ENCODE assay signal across 1 cellular context in the genomic region with DNA sequence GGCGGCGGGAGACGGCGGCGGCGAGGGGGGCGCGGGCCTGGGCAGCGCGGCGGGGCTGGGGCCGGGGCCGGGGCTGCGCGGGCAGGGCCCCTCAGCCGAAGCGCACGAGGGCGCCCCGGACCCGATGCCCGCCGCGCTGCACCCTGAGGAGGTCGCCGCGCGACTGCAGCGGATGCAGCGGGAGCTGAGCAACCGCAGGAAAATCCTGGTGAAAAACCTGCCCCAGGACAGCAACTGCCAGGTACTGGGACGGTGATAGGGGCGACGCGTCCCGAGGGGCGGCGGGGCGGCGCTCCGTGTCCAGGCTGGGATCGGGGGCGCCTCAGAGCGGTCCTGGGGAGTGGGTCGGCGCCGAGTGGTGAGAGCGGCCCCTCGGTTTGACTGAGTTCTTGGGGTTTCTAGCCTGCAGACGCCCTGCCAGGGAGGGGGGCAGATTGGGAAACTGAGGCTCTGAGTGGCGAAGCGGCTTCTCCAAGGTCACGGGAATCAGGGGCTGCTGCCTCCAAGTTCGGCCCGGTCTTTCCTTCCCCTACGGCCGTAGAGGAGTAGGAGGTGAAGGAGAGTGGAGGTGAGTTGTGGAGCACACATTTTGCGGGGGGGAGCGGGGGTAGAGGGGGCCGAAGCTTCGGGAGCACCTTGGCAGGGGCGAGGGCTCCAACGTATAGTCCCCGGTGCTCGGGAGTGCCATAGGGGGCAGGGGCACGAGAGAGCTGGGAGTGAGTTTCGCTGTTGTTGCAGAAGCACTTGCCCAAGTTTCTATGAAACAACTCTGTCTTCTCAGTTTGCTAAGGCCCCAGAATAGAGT.
TF ChIP-seq lines count a peak whose summit lies in the region.

No MANE protein-coding gene starts in this region.

TF ChIP-seq in WTC11, 78 proteins besides CTCF, POLR2A, EP300 and RAD21 (continued from another document):
- TF ChIP-seq, protein P1, sequence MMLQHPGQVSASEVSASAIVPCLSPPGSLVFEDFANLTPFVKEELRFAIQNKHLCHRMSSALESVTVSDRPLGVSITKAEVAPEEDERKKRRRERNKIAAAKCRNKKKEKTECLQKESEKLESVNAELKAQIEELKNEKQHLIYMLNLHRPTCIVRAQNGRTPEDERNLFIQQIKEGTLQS (CRISPR knock-in tag; conservative IDR thresholded peaks at IDR 0.05) = no peak
- TF ChIP-seq, protein P2, sequence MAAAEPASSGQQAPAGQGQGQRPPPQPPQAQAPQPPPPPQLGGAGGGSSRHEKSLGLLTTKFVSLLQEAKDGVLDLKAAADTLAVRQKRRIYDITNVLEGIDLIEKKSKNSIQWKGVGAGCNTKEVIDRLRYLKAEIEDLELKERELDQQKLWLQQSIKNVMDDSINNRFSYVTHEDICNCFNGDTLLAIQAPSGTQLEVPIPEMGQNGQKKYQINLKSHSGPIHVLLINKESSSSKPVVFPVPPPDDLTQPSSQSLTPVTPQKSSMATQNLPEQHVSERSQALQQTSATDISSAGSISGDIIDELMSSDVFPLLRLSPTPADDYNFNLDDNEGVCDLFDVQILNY (CRISPR knock-in tag; IDR thresholded peaks at IDR 0.05) = no peak
- TF ChIP-seq TEAD1 (CRISPR knock-in tag; IDR thresholded peaks at IDR 0.05) = no peak
- TF ChIP-seq, protein P3, sequence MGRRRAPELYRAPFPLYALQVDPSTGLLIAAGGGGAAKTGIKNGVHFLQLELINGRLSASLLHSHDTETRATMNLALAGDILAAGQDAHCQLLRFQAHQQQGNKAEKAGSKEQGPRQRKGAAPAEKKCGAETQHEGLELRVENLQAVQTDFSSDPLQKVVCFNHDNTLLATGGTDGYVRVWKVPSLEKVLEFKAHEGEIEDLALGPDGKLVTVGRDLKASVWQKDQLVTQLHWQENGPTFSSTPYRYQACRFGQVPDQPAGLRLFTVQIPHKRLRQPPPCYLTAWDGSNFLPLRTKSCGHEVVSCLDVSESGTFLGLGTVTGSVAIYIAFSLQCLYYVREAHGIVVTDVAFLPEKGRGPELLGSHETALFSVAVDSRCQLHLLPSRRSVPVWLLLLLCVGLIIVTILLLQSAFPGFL (CRISPR knock-in tag; IDR thresholded peaks at IDR 0.05; ENCODE audit: borderline replicate concordance) = no peak
- TF ChIP-seq, protein P4, sequence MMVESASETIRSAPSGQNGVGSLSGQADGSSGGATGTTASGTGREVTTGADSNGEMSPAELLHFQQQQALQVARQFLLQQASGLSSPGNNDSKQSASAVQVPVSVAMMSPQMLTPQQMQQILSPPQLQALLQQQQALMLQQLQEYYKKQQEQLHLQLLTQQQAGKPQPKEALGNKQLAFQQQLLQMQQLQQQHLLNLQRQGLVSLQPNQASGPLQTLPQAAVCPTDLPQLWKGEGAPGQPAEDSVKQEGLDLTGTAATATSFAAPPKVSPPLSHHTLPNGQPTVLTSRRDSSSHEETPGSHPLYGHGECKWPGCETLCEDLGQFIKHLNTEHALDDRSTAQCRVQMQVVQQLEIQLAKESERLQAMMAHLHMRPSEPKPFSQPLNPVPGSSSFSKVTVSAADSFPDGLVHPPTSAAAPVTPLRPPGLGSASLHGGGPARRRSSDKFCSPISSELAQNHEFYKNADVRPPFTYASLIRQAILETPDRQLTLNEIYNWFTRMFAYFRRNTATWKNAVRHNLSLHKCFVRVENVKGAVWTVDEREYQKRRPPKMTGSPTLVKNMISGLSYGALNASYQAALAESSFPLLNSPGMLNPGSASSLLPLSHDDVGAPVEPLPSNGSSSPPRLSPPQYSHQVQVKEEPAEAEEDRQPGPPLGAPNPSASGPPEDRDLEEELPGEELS (CRISPR knock-in tag; IDR thresholded peaks at IDR 0.05) = no peak
